ENCODE assay signal across 21 cellular contexts in genomic region chr2:225030089-225030653, GRCh38. TPM values are rescaled to one million over a fixed set of nuclear protein-coding genes. Genes with fewer than 3 reads are reported as not detected.
DNase-seq lines count a peak whose midpoint lies in the region; ATAC-seq and TF ChIP-seq lines count a peak whose summit lies in the region.
"Had no signal": no experiment of that assay in that cellular context is flagged by ENCODE, and none has a peak within 500 bp of the region (broad histone marks: within the 10 kb centered on the region; RNA-seq: fewer than 3 reads in every experiment).

No MANE protein-coding gene starts in this region.

- peaks cover 27% of the 10 kb centered on the region for H3K36me3 Mint-ChIP-seq in activated naive CD4-positive, alpha-beta T cell treated with anti-CD3 and anti-CD28 coated beads for 36 hours (ENCODE audit: low read depth)
- peaks cover 68% of the 10 kb centered on the region for H3K36me3 Mint-ChIP-seq in activated CD8-positive, alpha-beta T cell treated with anti-CD3 and anti-CD28 coated beads, Interleukin-2, amount 10 ng/mL, durations not matched to agents 7 days and 5 days (ENCODE audit: low read depth)

- H3K9me3 Mint-ChIP-seq in activated naive CD4-positive, alpha-beta T cell treated with anti-CD3 and anti-CD28 coated beads for 36 hours: no peaks in the 10 kb centered on the region
- peaks cover 3% of the 10 kb centered on the region for H3K9me3 Mint-ChIP-seq in activated CD8-positive, alpha-beta T cell treated with anti-CD3 and anti-CD28 coated beads, Interleukin-2, amount 10 ng/mL, durations not matched to agents 7 days and 5 days (ENCODE audit: insufficient read depth)

- CTCF ChIA-PET in activated naive CD4-positive, alpha-beta T cell treated with anti-CD3 and anti-CD28 coated beads for 36 hours (lab: Charles Lee): interaction anchor here (0.6 to 0.7 kb wide), 2 partner anchors 11 to 69 kb away, joined by 3 to 4 read pairs; no protein-coding TSS in a partner anchor
- CTCF ChIA-PET in activated CD8-positive, alpha-beta T cell treated with anti-CD3 and anti-CD28 coated beads, Interleukin-2, amount 10 ng/mL, durations not matched to agents 7 days and 5 days (lab: Charles Lee): interaction anchor here (0.8 kb wide), 1 partner anchor 42 kb away, joined by 3 read pairs; no protein-coding TSS in a partner anchor

- H3K4me1 Mint-ChIP-seq in activated naive CD4-positive, alpha-beta T cell treated with anti-CD3 and anti-CD28 coated beads for 36 hours (ENCODE audit: low read depth): peaks cover 88% of the 10 kb centered on the region
- peaks cover 75% of the 10 kb centered on the region for H3K4me1 Mint-ChIP-seq in activated CD8-positive, alpha-beta T cell treated with anti-CD3 and anti-CD28 coated beads, Interleukin-2, amount 10 ng/mL, durations not matched to agents 7 days and 5 days (ENCODE audit: low read depth)

- H3K4me3 Mint-ChIP-seq in activated naive CD4-positive, alpha-beta T cell treated with anti-CD3 and anti-CD28 coated beads for 36 hours: peak overlapping the region; percentile 45
- no peak overlapping the region for H3K4me3 Mint-ChIP-seq in activated CD8-positive, alpha-beta T cell treated with anti-CD3 and anti-CD28 coated beads, Interleukin-2, amount 10 ng/mL, durations not matched to agents 7 days and 5 days

- POLR2A ChIA-PET in activated CD8-positive, alpha-beta T cell treated with anti-CD3 and anti-CD28 coated beads, Interleukin-2, amount 10 ng/mL, durations not matched to agents 7 days and 5 days (lab: Charles Lee): no interaction called here

- TF ChIP-seq CTCF in GM20000 (IDR thresholded peaks at IDR 0.05; ENCODE audit: extremely low read depth, missing control alignments): no peak

- intact Hi-C loops in activated naive CD4-positive, alpha-beta T cell treated with anti-CD3 and anti-CD28 coated beads for 36 hours (cut with micrococcal nuclease): loop anchor here (1.0 kb wide), 2 partner anchors 11 to 19 kb away; no protein-coding TSS in a partner anchor

- ATAC-seq in activated CD8-positive, alpha-beta T cell treated with anti-CD3 and anti-CD28 coated beads, Interleukin-2, amount 10 ng/mL, durations not matched to agents 7 days and 5 days: peak; percentile 42
- peak; percentile 11 for ATAC-seq in left lobe of liver
- ATAC-seq: esophagus mucosa, HepG2, left ventricle myocardium superior, PC-3 had no signal

- H3K27ac Mint-ChIP-seq in activated naive CD4-positive, alpha-beta T cell treated with anti-CD3 and anti-CD28 coated beads for 36 hours: peak overlapping the region; percentile 84
- peak overlapping the region; percentile 68 for H3K27ac Mint-ChIP-seq in activated CD8-positive, alpha-beta T cell treated with anti-CD3 and anti-CD28 coated beads, Interleukin-2, amount 10 ng/mL, durations not matched to agents 7 days and 5 days

- H3K27me3 Mint-ChIP-seq in activated naive CD4-positive, alpha-beta T cell treated with anti-CD3 and anti-CD28 coated beads for 36 hours (ENCODE audit: low read depth): no peaks in the 10 kb centered on the region
- H3K27me3 Mint-ChIP-seq in activated CD8-positive, alpha-beta T cell treated with anti-CD3 and anti-CD28 coated beads, Interleukin-2, amount 10 ng/mL, durations not matched to agents 7 days and 5 days (ENCODE audit: low read depth): no peaks in the 10 kb centered on the region

- DNase-seq in activated naive CD4-positive, alpha-beta T cell treated with anti-CD3 and anti-CD28 coated beads for 36 hours: peak; percentile 60
- no peak for DNase-seq in activated naive CD4-positive, alpha-beta T cell treated with Interleukin-2 at 50 U/mL for 16 hours
- DNase-seq in activated CD8-positive, alpha-beta T cell treated with anti-CD3 and anti-CD28 coated beads, Interleukin-2, amount 10 ng/mL, durations not matched to agents 7 days and 5 days: no peak
- DNase-seq in left lobe of liver (ENCODE audit: low spot score) (no peak), substantia nigra (lab: John Stamatoyannopoulos, UW) (no peak), dermis blood vessel endothelial cell (no peak), GM20000 (ENCODE audit: low spot score) (no peak), GF-D8 (lab: John Stamatoyannopoulos, UW) (no peak)
- DNase-seq: brain microvascular endothelial cell, COR-L47, left ventricle myocardium superior, NCI-H1436, NCI-H2171 treated with DMSO at 0.1 percent for 48 hours, NCI-H774, PC-3, T1000, uterus had no signal

- H3K27ac ChIP-seq in substantia nigra (ENCODE audit: low read depth, low read length, poor library complexity, severe bottlenecking): peak overlapping the region; percentile 40
- H3K27ac ChIP-seq: brain microvascular endothelial cell, SJSA1, skin epidermis, uterus had no signal

RNA-seq across cellular contexts. Expression of gene DOCK10, which starts 12.1 kb away (rescaled TPM):
- total RNA-seq in activated naive CD4-positive, alpha-beta T cell treated with anti-CD3 and anti-CD28 coated beads for 36 hours: 100 to 1,000 TPM; 123 to 137 TPM
- 100 to 1,000 TPM; 343 to 344 TPM for total RNA-seq in activated CD8-positive, alpha-beta T cell treated with anti-CD3 and anti-CD28 coated beads, Interleukin-2, amount 10 ng/mL, durations not matched to agents 7 days and 5 days
- total RNA-seq in left lobe of liver (6.0 TPM), dermis blood vessel endothelial cell (4.1 and 5.3 TPM in 2 replicates)
- total RNA-seq: HepG2 had no signal

Comparison
In these comparisons a context has a peak if more than half of its experiments do, and no peak if none do; other contexts are left out.
1. RNA of gene DOCK10, which starts 12.1 kb away (total RNA-seq): 343 to 344 TPM in activated CD8-positive, alpha-beta T cell treated with anti-CD3 and anti-CD28 coated beads, Interleukin-2, amount 10 ng/mL, durations not matched to agents 7 days and 5 days and 123 to 137 TPM in activated naive CD4-positive, alpha-beta T cell treated with anti-CD3 and anti-CD28 coated beads for 36 hours; 6.0 TPM in left lobe of liver (single experiment) and 4.1 to 5.3 TPM in dermis blood vessel endothelial cell; every median in the first group is over 10 times any median in the second.